In genomic region chr10:46527241-46527811, GRCh38 we compare ENCODE assay signal across 19 cellular contexts. TPM values are rescaled to one million over a fixed set of nuclear protein-coding genes. Genes with fewer than 3 reads are reported as not detected.
A peak's percentile ranks its signal among the peaks of the same experiment; 100 is the strongest.
DNase-seq lines count a peak whose midpoint lies in the region; ATAC-seq, FAIRE-seq and TF ChIP-seq lines count a peak whose summit lies in the region.
"Had no signal": no experiment of that assay in that cellular context is flagged by ENCODE, and none has a peak within 500 bp of the region (broad histone marks: within the 10 kb centered on the region; RNA-seq: fewer than 3 reads in every experiment).

No MANE protein-coding gene starts in this region.

- no peak for ATAC-seq in activated naive CD8-positive, alpha-beta T cell treated with anti-CD3 and anti-CD28 coated beads, Interleukin-2, amount 10 ng/mL, durations not matched to agents 7 days and 5 days (ENCODE audit: low read depth)
- ATAC-seq in lower lobe of right lung (peak in 1 of 2 donors; percentile 0), HG03565 (IDR thresholded peaks at IDR 0.05; ENCODE audit: unreplicated experiment) (no peak)
- ATAC-seq: activated CD4-positive, alpha-beta T cell treated with anti-CD3 and anti-CD28 coated beads for 36 hours had no signal

- intact Hi-C loops in lower lobe of right lung (cut with DNase I) (no loop called here), OCI-LY7 (cut with micrococcal nuclease; ENCODE audit: unreplicated experiment) (no loop called here)

- TF ChIP-seq CTCF in lower lobe of right lung (IDR thresholded peaks at IDR 0.05) (no peak), OCI-LY7 (conservative IDR thresholded peaks at IDR 0.05; ENCODE audit: low read length) (no peak)

- no TSS peak for BruUV-seq in OCI-LY7 (replicated peaks; lab: Mats Ljungman, UMichigan)

- no peaks in the 10 kb centered on the region for H3K9me3 Mint-ChIP-seq in activated naive CD8-positive, alpha-beta T cell treated with anti-CD3 and anti-CD28 coated beads, Interleukin-2, amount 10 ng/mL, durations not matched to agents 7 days and 5 days
- no peaks in the 10 kb centered on the region for H3K9me3 Mint-ChIP-seq in activated naive CD8-positive, alpha-beta T cell treated with anti-CD3 and anti-CD28 coated beads for 36 hours

- no peak overlapping the region for H2AFZ ChIP-seq in OCI-LY7 (ENCODE audit: low read length)

- POLR2A ChIA-PET in activated naive CD8-positive, alpha-beta T cell treated with anti-CD3 and anti-CD28 coated beads, Interleukin-2, amount 10 ng/mL, durations not matched to agents 7 days and 5 days (lab: Charles Lee), result interaction anchor here (0.6 kb wide), 2 partner anchors 269 to 1552 kb away, joined by 3 read pairs; no protein-coding TSS in a partner anchor
- POLR2A ChIA-PET in OCI-LY7 (lab: Charles Lee), result no interaction called here

- no peak overlapping the region for H3K4me2 ChIP-seq in OCI-LY7 (ENCODE audit: low read length)

- H3K9me2 ChIP-seq in OCI-LY7 (ENCODE audit: insufficient read depth, low read length), result no peaks in the 10 kb centered on the region

- H3K27ac ChIP-seq in lower lobe of right lung (no peak overlapping the region), OCI-LY7 (ENCODE audit: low read depth, low read length, poor library complexity, severe bottlenecking) (no peak overlapping the region)
- H3K27ac ChIP-seq: esophagus muscularis mucosa, vagina had no signal

- H4K20me1 ChIP-seq in OCI-LY7 (ENCODE audit: insufficient read depth, low read length), result no peaks in the 10 kb centered on the region

- H3K4me3 ChIP-seq in lower lobe of right lung (no peak overlapping the region), OCI-LY7 (ENCODE audit: low read depth, low read length, poor library complexity, severe bottlenecking) (no peak overlapping the region)
- H3K4me3 ChIP-seq: esophagus muscularis mucosa, vagina had no signal

- H3K36me3 ChIP-seq in lower lobe of right lung, result no peaks in the 10 kb centered on the region
- H3K36me3 ChIP-seq in OCI-LY7 (ENCODE audit: insufficient read depth, low read length), result no peaks in the 10 kb centered on the region
- H3K36me3 ChIP-seq: esophagus muscularis mucosa, vagina had no signal

- peaks cover 14% of the 10 kb centered on the region for H3K4me1 ChIP-seq in lower lobe of right lung
- no peaks in the 10 kb centered on the region for H3K4me1 ChIP-seq in OCI-LY7 (ENCODE audit: insufficient read depth, low read length, poor library complexity, severe bottlenecking)

- no peaks in the 10 kb centered on the region for H3K79me2 ChIP-seq in OCI-LY7 (ENCODE audit: insufficient read depth, low read depth, low read length)

- peak; percentile 30 for DNase-seq in activated naive CD8-positive, alpha-beta T cell treated with anti-CD3 and anti-CD28 coated beads, Interleukin-2, amount 10 ng/mL, durations not matched to agents 7 days and 5 days
- DNase-seq in activated naive CD8-positive, alpha-beta T cell treated with anti-CD3 and anti-CD28 coated beads for 36 hours, result no peak
- DNase-seq in cerebellar cortex (ENCODE audit: low spot score) (peak; percentile 68), lower lobe of right lung (peak; percentile 49), urothelium cell line (ENCODE audit: low spot score) (no peak), NCI-H524 treated with DMSO at 0.1 percent for 48 hours (lab: John Stamatoyannopoulos, UW) (no peak), OCI-LY7 (ENCODE audit: low spot score) (no peak)
- DNase-seq: activated CD4-positive, alpha-beta T cell treated with anti-CD3 and anti-CD28 coated beads for 36 hours; dermis blood vessel endothelial cell; GF-D8; HCEC 1CT; midbrain; NCI-H1105; nucleus accumbens; SIG-M5 had no signal

- no peak overlapping the region for H3K4me3 Mint-ChIP-seq in activated naive CD8-positive, alpha-beta T cell treated with anti-CD3 and anti-CD28 coated beads, Interleukin-2, amount 10 ng/mL, durations not matched to agents 7 days and 5 days
- H3K4me3 Mint-ChIP-seq in activated naive CD8-positive, alpha-beta T cell treated with anti-CD3 and anti-CD28 coated beads for 36 hours, result no peak overlapping the region
- H3K4me3 Mint-ChIP-seq: activated CD4-positive, alpha-beta T cell treated with anti-CD3 and anti-CD28 coated beads for 36 hours had no signal

- H3K4me1 Mint-ChIP-seq in activated naive CD8-positive, alpha-beta T cell treated with anti-CD3 and anti-CD28 coated beads, Interleukin-2, amount 10 ng/mL, durations not matched to agents 7 days and 5 days, result no peaks in the 10 kb centered on the region
- no peaks in the 10 kb centered on the region for H3K4me1 Mint-ChIP-seq in activated naive CD8-positive, alpha-beta T cell treated with anti-CD3 and anti-CD28 coated beads for 36 hours
- H3K4me1 Mint-ChIP-seq: activated CD4-positive, alpha-beta T cell treated with anti-CD3 and anti-CD28 coated beads for 36 hours had no signal

- H3K27ac Mint-ChIP-seq in activated naive CD8-positive, alpha-beta T cell treated with anti-CD3 and anti-CD28 coated beads, Interleukin-2, amount 10 ng/mL, durations not matched to agents 7 days and 5 days, result no peak overlapping the region
- H3K27ac Mint-ChIP-seq in activated naive CD8-positive, alpha-beta T cell treated with anti-CD3 and anti-CD28 coated beads for 36 hours, result no peak overlapping the region
- H3K27ac Mint-ChIP-seq: activated CD4-positive, alpha-beta T cell treated with anti-CD3 and anti-CD28 coated beads for 36 hours had no signal

- no peaks in the 10 kb centered on the region for H3K36me3 Mint-ChIP-seq in activated naive CD8-positive, alpha-beta T cell treated with anti-CD3 and anti-CD28 coated beads, Interleukin-2, amount 10 ng/mL, durations not matched to agents 7 days and 5 days
- no peaks in the 10 kb centered on the region for H3K36me3 Mint-ChIP-seq in activated naive CD8-positive, alpha-beta T cell treated with anti-CD3 and anti-CD28 coated beads for 36 hours

- H3K27me3 ChIP-seq in lower lobe of right lung (ENCODE audit: low read depth), result no peaks in the 10 kb centered on the region
- H3K27me3 ChIP-seq: esophagus muscularis mucosa, vagina had no signal

- CTCF ChIA-PET in OCI-LY7 (lab: Charles Lee; ENCODE audit: unreplicated experiment), result no interaction called here

- no peaks in the 10 kb centered on the region for H3K9me3 ChIP-seq in lower lobe of right lung
- H3K9me3 ChIP-seq in OCI-LY7 (ENCODE audit: low read length), result peaks cover 8% of the 10 kb centered on the region
- H3K9me3 ChIP-seq: esophagus muscularis mucosa, vagina had no signal

- peaks cover 4% of the 10 kb centered on the region for H3K27me3 Mint-ChIP-seq in activated naive CD8-positive, alpha-beta T cell treated with anti-CD3 and anti-CD28 coated beads, Interleukin-2, amount 10 ng/mL, durations not matched to agents 7 days and 5 days
- H3K27me3 Mint-ChIP-seq in activated naive CD8-positive, alpha-beta T cell treated with anti-CD3 and anti-CD28 coated beads for 36 hours, result no peaks in the 10 kb centered on the region
- H3K27me3 Mint-ChIP-seq: activated CD4-positive, alpha-beta T cell treated with anti-CD3 and anti-CD28 coated beads for 36 hours had no signal

- FAIRE-seq in urothelium cell line (lab: Jason Lieb, UNC), result peak; percentile 68

RNA-seq across cellular contexts. Expression of gene GPRIN2, which starts 29.1 kb away (rescaled TPM):
- not detected for total RNA-seq in activated naive CD8-positive, alpha-beta T cell treated with anti-CD3 and anti-CD28 coated beads, Interleukin-2, amount 10 ng/mL, durations not matched to agents 7 days and 5 days
- not detected for total RNA-seq in activated naive CD8-positive, alpha-beta T cell treated with anti-CD3 and anti-CD28 coated beads for 36 hours
- total RNA-seq in lower lobe of right lung (42.1 TPM), OCI-LY7 (2022) (not detected in 2 replicates)
- total RNA-seq in OCI-LY7 (2014; rRNA removed; shearing (Covaris generic)), result not detected in 2 replicates
- total RNA-seq: activated CD4-positive, alpha-beta T cell treated with anti-CD3 and anti-CD28 coated beads for 36 hours; T-helper 2 cell treated with Interferon-gamma antibody and Interleukin-4, amounts not matched to agents 100 ng/mL and 5 ng/mL, for 36 hours had no signal

RNA-seq across cellular contexts. Expression of gene SYT15, which starts 51.6 kb away (rescaled TPM):
- 1 to 10 TPM; 1.1 to 1.4 TPM for total RNA-seq in activated naive CD8-positive, alpha-beta T cell treated with anti-CD3 and anti-CD28 coated beads, Interleukin-2, amount 10 ng/mL, durations not matched to agents 7 days and 5 days
- total RNA-seq in activated naive CD8-positive, alpha-beta T cell treated with anti-CD3 and anti-CD28 coated beads for 36 hours, result under 1 TPM; 0.50 to 0.58 TPM
- total RNA-seq in lower lobe of right lung, result 34.5 TPM
- total RNA-seq in OCI-LY7 (2014; rRNA removed; shearing (Covaris generic)), result 0.25 and 0.31 TPM in 2 replicates
- 1.5 and 2.1 TPM in 2 replicates for total RNA-seq in OCI-LY7 (2022)

Comparison
In these comparisons a context has a peak if more than half of its experiments do, and no peak if none do; other contexts are left out.
1. DNase-seq: peak in activated naive CD8-positive, alpha-beta T cell treated with anti-CD3 and anti-CD28 coated beads, Interleukin-2, amount 10 ng/mL, durations not matched to agents 7 days and 5 days (single experiment), cerebellar cortex (single experiment) and lower lobe of right lung (single experiment); none in activated naive CD8-positive, alpha-beta T cell treated with anti-CD3 and anti-CD28 coated beads for 36 hours (single experiment), urothelium cell line (single experiment), NCI-H524 treated with DMSO at 0.1 percent for 48 hours (single experiment) and OCI-LY7 (single experiment).
2. RNA of gene GPRIN2, which starts 29.1 kb away (total RNA-seq): 42.1 TPM in lower lobe of right lung (single experiment); not detected in activated naive CD8-positive, alpha-beta T cell treated with anti-CD3 and anti-CD28 coated beads, Interleukin-2, amount 10 ng/mL, durations not matched to agents 7 days and 5 days, not detected in activated naive CD8-positive, alpha-beta T cell treated with anti-CD3 and anti-CD28 coated beads for 36 hours and not detected in OCI-LY7; every median in the first group is over 10 times any median in the second.
3. RNA of gene SYT15, which starts 51.6 kb away (total RNA-seq): 34.5 TPM in lower lobe of right lung (single experiment); 0.25 to 2.1 TPM in OCI-LY7, 1.1 to 1.4 TPM in activated naive CD8-positive, alpha-beta T cell treated with anti-CD3 and anti-CD28 coated beads, Interleukin-2, amount 10 ng/mL, durations not matched to agents 7 days and 5 days and 0.50 to 0.58 TPM in activated naive CD8-positive, alpha-beta T cell treated with anti-CD3 and anti-CD28 coated beads for 36 hours; every median in the first group is over 10 times any median in the second.